In the genomic region with DNA sequence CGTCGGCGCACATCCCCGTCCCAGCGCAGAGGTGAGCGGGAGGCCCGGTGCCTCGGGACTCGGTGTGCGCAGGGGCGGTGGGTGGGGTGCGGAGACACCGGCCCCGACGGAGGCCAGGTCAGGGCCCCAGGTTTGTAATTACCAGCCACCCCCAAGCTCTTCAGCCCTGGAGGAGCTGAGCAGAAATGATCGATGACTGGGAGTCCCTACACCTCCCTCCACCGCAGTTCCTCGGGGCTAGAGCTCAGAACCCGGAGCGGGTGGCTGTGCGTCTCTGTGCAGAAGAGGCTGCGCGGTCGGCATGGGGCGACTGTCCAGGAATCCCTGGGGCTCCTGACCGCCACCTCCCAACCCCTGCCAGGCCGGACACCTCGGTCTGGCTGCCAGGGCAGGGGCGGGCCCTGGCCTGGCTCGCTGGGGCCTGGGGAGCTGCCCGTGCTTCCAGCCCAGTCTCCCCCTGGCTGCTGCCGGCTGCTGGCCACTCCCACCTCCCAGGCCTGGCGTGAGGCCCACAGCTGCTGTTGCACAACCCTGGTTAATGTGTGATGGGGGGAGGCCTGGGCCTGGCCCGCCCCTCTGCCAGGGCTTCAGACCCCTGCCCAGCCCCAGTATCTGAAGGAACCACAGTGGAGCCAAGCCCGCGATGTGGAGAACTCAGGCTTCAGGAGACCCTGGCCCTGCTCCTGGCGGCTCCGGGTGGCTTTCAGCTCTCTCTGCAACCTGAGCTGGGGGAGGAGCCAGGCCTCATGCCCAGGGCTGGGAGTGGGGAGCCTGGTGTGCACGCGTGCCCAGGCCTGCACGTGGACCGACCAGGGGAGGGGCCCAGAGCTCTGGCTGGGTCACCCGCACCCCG, we compare ENCODE assay signal across 7 cellular contexts. TPM values are rescaled to one million over a fixed set of nuclear protein-coding genes. Genes with fewer than 3 reads are reported as not detected.
A peak's percentile ranks its signal among the peaks of the same experiment; 100 is the strongest.
DNase-seq lines count a peak whose midpoint lies in the region; ATAC-seq and TF ChIP-seq lines count a peak whose summit lies in the region.

No MANE protein-coding gene starts in this region.

- H3K4me3 ChIP-seq in Karpas-422 (ENCODE audit: low read length) (peak overlapping the region; percentile 65), brain microvascular endothelial cell (ENCODE audit: low read depth, low read length) (peak overlapping the region; percentile 55)

- H3K27me3 ChIP-seq in Karpas-422 (ENCODE audit: low read length) (no peaks in the 10 kb centered on the region), brain microvascular endothelial cell (replicated peaks) (no peaks in the 10 kb centered on the region)

- peaks cover 26% of the 10 kb centered on the region for H3K4me1 ChIP-seq in Karpas-422 (ENCODE audit: low read length)

- in situ Hi-C loops in brain microvascular endothelial cell (cut with HindIII; ENCODE audit: low pct_ligation_motif_present, low sequenced_read_pairs) = no loop called here

- peaks cover 6% of the 10 kb centered on the region for H3K27me3 Mint-ChIP-seq in progenitor cell of endocrine pancreas

- peak overlapping the region; percentile 67 for H3K4me3 Mint-ChIP-seq in progenitor cell of endocrine pancreas (ENCODE audit: low read depth)

- peak overlapping the region; percentile 77 for H3K4me2 ChIP-seq in Karpas-422 (ENCODE audit: low read depth, low read length, poor library complexity, severe bottlenecking)

- H3K36me3 ChIP-seq in Karpas-422 (ENCODE audit: insufficient read depth, low read length) = no peaks in the 10 kb centered on the region; the same call in 1 of the 2 replicates
- H3K36me3 ChIP-seq in brain microvascular endothelial cell (replicated peaks) = peaks cover 20% of the 10 kb centered on the region

- H3K4me1 Mint-ChIP-seq in progenitor cell of endocrine pancreas (ENCODE audit: low read depth) = no peaks in the 10 kb centered on the region

- H3K27ac ChIP-seq in Karpas-422 (ENCODE audit: low read length) = no peak overlapping the region
- H3K27ac ChIP-seq in RWPE1 = peak overlapping the region; percentile 99
- H3K27ac ChIP-seq in brain microvascular endothelial cell = peak overlapping the region; percentile 36

- no peak for TF ChIP-seq CTCF in RWPE1 (conservative IDR thresholded peaks at IDR 0.05; ENCODE audit: low read depth)
- TF ChIP-seq CTCF in brain microvascular endothelial cell (IDR thresholded peaks at IDR 0.05; ENCODE audit: low read depth, low read length, missing control alignments) = peak; percentile 43
- TF ChIP-seq CTCF in progenitor cell of endocrine pancreas (IDR thresholded peaks at IDR 0.05; ENCODE audit: unreplicated experiment) = peak; percentile 3

- H3K9me3 Mint-ChIP-seq in progenitor cell of endocrine pancreas (ENCODE audit: low read depth) = no peaks in the 10 kb centered on the region

- no peaks in the 10 kb centered on the region for H3K79me2 ChIP-seq in Karpas-422 (ENCODE audit: low read length)

- no peaks in the 10 kb centered on the region for H3K9me2 ChIP-seq in Karpas-422 (replicated peaks; ENCODE audit: insufficient read depth, low read length)

- POLR2A ChIA-PET in RWPE1 (lab: Yijun Ruan, JAX; ENCODE audit: low non-redundant PET) = interaction anchor here (0.5 to 1.2 kb wide), 4 partner anchors 26 to 195 kb away, joined by 3 to 6 read pairs (median 4); a partner anchor contains a TSS

- DNase-seq in GM03348 (ENCODE audit: low spot score) (peak; percentile 97), Karpas-422 (peak; percentile 66), RWPE1 (ENCODE audit: low spot score) (peak; percentile 97), brain microvascular endothelial cell (peak; percentile 76), hippocampal formation (lab: John Stamatoyannopoulos, UW) (peak; percentile 43 to 74), progenitor cell of endocrine pancreas (ENCODE audit: low spot score, unreplicated experiment) (peak; percentile 76)

- H2AFZ ChIP-seq in Karpas-422 (ENCODE audit: low read length) = no peak overlapping the region

- ATAC-seq in GM19035 (IDR thresholded peaks at IDR 0.05; ENCODE audit: unreplicated experiment) = no peak

- H3K27ac Mint-ChIP-seq in progenitor cell of endocrine pancreas = peak overlapping the region; percentile 62

- no peaks in the 10 kb centered on the region for H3K9me3 ChIP-seq in Karpas-422 (ENCODE audit: low read length)

- H4K20me1 ChIP-seq in Karpas-422 (ENCODE audit: insufficient read depth, low read depth, low read length) = peaks cover 14% of the 10 kb centered on the region

- CTCF ChIA-PET in RWPE1 (lab: Yijun Ruan, JAX) = interaction anchor here (0.6 to 1.3 kb wide), 4 partner anchors 33 to 298 kb away, joined by 3 to 5 read pairs (median 4); a partner anchor contains a TSS

- peak overlapping the region; percentile 70 for H3K9ac ChIP-seq in Karpas-422 (ENCODE audit: low read length)

- H3K36me3 Mint-ChIP-seq in progenitor cell of endocrine pancreas (ENCODE audit: insufficient read depth) = peaks cover 11% of the 10 kb centered on the region

RNA-seq across cellular contexts. Expression of a gene that starts 1.2 kb away (rescaled TPM):
- total RNA-seq in Karpas-422 (2014; rRNA removed; shearing (Covaris generic); ENCODE audit: low replicate concordance) = 18.6 and 37.9 TPM in 2 replicates
- 59.7 and 59.9 TPM in 2 replicates for total RNA-seq in progenitor cell of endocrine pancreas

RNA-seq across cellular contexts. Expression of a gene that starts 4.3 kb away (rescaled TPM):
- total RNA-seq in Karpas-422 (2014; rRNA removed; shearing (Covaris generic); ENCODE audit: low replicate concordance) = 3.4 and 9.8 TPM in 2 replicates
- total RNA-seq in progenitor cell of endocrine pancreas = 17.2 and 21.0 TPM in 2 replicates

RNA-seq across cellular contexts. Expression of a gene that starts 32.9 kb away (rescaled TPM):
- 12.2 and 33.6 TPM in 2 replicates for total RNA-seq in Karpas-422 (2014; rRNA removed; shearing (Covaris generic); ENCODE audit: low replicate concordance)
- 38.5 and 39.0 TPM in 2 replicates for total RNA-seq in progenitor cell of endocrine pancreas

RNA-seq across cellular contexts. Expression of a gene that starts 33.0 kb away (rescaled TPM):
- total RNA-seq in Karpas-422 (2014; rRNA removed; shearing (Covaris generic); ENCODE audit: low replicate concordance) = 15.1 and 30.2 TPM in 2 replicates
- total RNA-seq in progenitor cell of endocrine pancreas = 51.0 and 53.8 TPM in 2 replicates

RNA-seq across cellular contexts. Expression of a gene that starts 44.3 kb away (rescaled TPM):
- 2.5 and 4.6 TPM in 2 replicates for total RNA-seq in Karpas-422 (2014; rRNA removed; shearing (Covaris generic); ENCODE audit: low replicate concordance)
- total RNA-seq in progenitor cell of endocrine pancreas = not detected in 2 replicates
